35 cellular contexts compared by ENCODE assay signal in genomic region chr1:160196143-160196542, GRCh38. TPM values are rescaled to one million over a fixed set of nuclear protein-coding genes. Genes with fewer than 3 reads are reported as not detected.
"Had no signal": no experiment of that assay in that cellular context is flagged by ENCODE, and none has a peak within 500 bp of the region (broad histone marks: within the 10 kb centered on the region; RNA-seq: fewer than 3 reads in every experiment).

No MANE protein-coding gene starts in this region.

- H3K4me3 Mint-ChIP-seq: activated CD4-positive, alpha-beta T cell treated with anti-CD3 and anti-CD28 coated beads, Interleukin-2, amount 10 ng/mL, durations not matched to agents 24 days and 14 days; activated CD8-positive, alpha-beta T cell treated with anti-CD3 and anti-CD28 coated beads for 36 hours; activated naive CD8-positive, alpha-beta T cell treated with anti-CD3 and anti-CD28 coated beads for 36 hours; activated T-cell treated with anti-CD3 and anti-CD28 coated beads, Interleukin-2, amount 50 U/mL, for 72 hours; activated T-helper 17 cell treated with anti-CD3 and anti-CD28 coated beads, Interleukin-2, amount 50 U/mL, for 72 hours had no signal

- H3K27ac Mint-ChIP-seq: activated CD4-positive, alpha-beta T cell treated with anti-CD3 and anti-CD28 coated beads, Interleukin-2, amount 10 ng/mL, durations not matched to agents 24 days and 14 days; activated CD8-positive, alpha-beta T cell treated with anti-CD3 and anti-CD28 coated beads for 36 hours; activated naive CD8-positive, alpha-beta T cell treated with anti-CD3 and anti-CD28 coated beads for 36 hours; activated T-cell treated with anti-CD3 and anti-CD28 coated beads, Interleukin-2, amount 50 U/mL, for 72 hours; activated T-helper 17 cell treated with anti-CD3 and anti-CD28 coated beads, Interleukin-2, amount 50 U/mL, for 72 hours had no signal

- ATAC-seq: activated CD8-positive, alpha-beta T cell treated with anti-CD3 and anti-CD28 coated beads for 36 hours; activated T-cell treated with anti-CD3 and anti-CD28 coated beads, Interleukin-2, amount 50 U/mL, for 72 hours; activated T-helper 17 cell treated with anti-CD3 and anti-CD28 coated beads, Interleukin-2, amount 50 U/mL, for 72 hours had no signal

- H3K36me3 ChIP-seq: brain microvascular endothelial cell, MG63, WERI-Rb-1 had no signal

- H3K4me2 ChIP-seq: PC-9 had no signal

- H3K36me3 Mint-ChIP-seq: activated naive CD8-positive, alpha-beta T cell treated with anti-CD3 and anti-CD28 coated beads for 36 hours had no signal

- H3K27ac ChIP-seq: brain microvascular endothelial cell, PC-9, WERI-Rb-1 had no signal

- H3K9me3 Mint-ChIP-seq: activated CD4-positive, alpha-beta T cell treated with anti-CD3 and anti-CD28 coated beads, Interleukin-2, amount 10 ng/mL, durations not matched to agents 24 days and 14 days; activated CD8-positive, alpha-beta T cell treated with anti-CD3 and anti-CD28 coated beads for 36 hours; activated naive CD8-positive, alpha-beta T cell treated with anti-CD3 and anti-CD28 coated beads for 36 hours; activated T-cell treated with anti-CD3 and anti-CD28 coated beads, Interleukin-2, amount 50 U/mL, for 72 hours; activated T-helper 17 cell treated with anti-CD3 and anti-CD28 coated beads, Interleukin-2, amount 50 U/mL, for 72 hours had no signal

- H3K4me1 Mint-ChIP-seq: activated CD4-positive, alpha-beta T cell treated with anti-CD3 and anti-CD28 coated beads, Interleukin-2, amount 10 ng/mL, durations not matched to agents 24 days and 14 days; activated naive CD8-positive, alpha-beta T cell treated with anti-CD3 and anti-CD28 coated beads for 36 hours; activated T-helper 17 cell treated with anti-CD3 and anti-CD28 coated beads, Interleukin-2, amount 50 U/mL, for 72 hours had no signal

- H3K27me3 Mint-ChIP-seq: activated CD4-positive, alpha-beta T cell treated with anti-CD3 and anti-CD28 coated beads, Interleukin-2, amount 10 ng/mL, durations not matched to agents 24 days and 14 days; activated naive CD8-positive, alpha-beta T cell treated with anti-CD3 and anti-CD28 coated beads for 36 hours; activated T-helper 17 cell treated with anti-CD3 and anti-CD28 coated beads, Interleukin-2, amount 50 U/mL, for 72 hours had no signal

- H3K27me3 ChIP-seq: brain microvascular endothelial cell, MG63 had no signal

- H3K4me3 ChIP-seq: MG63, PC-9 had no signal

- DNase-seq: activated CD4-positive, alpha-beta T cell treated with anti-CD3 and anti-CD28 coated beads, Interleukin-2, amount 10 ng/mL, durations not matched to agents 24 days and 14 days; activated CD4-positive, alpha-beta T cell treated with anti-CD3 and anti-CD28 coated beads, Interleukin-2, amount 50 U/mL, for 4 hours; activated CD8-positive, alpha-beta T cell treated with anti-CD3 and anti-CD28 coated beads for 36 hours; activated effector memory CD4-positive, alpha-beta T cell treated with anti-CD3 and anti-CD28 coated beads, Interleukin-2, amount 50 U/mL, for 16 hours; activated naive CD4-positive, alpha-beta T cell; activated naive CD4-positive, alpha-beta T cell treated with anti-CD3 and anti-CD28 coated beads, Interleukin-2, amount 50 U/mL, for 16 hours; activated naive CD8-positive, alpha-beta T cell treated with anti-CD3 and anti-CD28 coated beads for 36 hours; activated T-cell treated with anti-CD3 and anti-CD28 coated beads, Interleukin-2, amount 50 U/mL, for 1 hour; activated T-cell treated with anti-CD3 and anti-CD28 coated beads, Interleukin-2, amount 50 U/mL, for 72 hours; amniotic stem cell; aorta; brain microvascular endothelial cell; central memory CD4-positive, alpha-beta T cell; Kasumi-1; MG63; MV-4-11; NCI-H1092; NCI-H1436 treated with DMSO at 0.1 percent for 48 hours; NCI-H1694 treated with DMSO at 0.1 percent for 48 hours; NCI-H2029; NCI-H345; NCI-H524 treated with DMSO at 0.1 percent for 48 hours; NCI-H748 treated with DMSO at 0.1 percent for 48 hours; NK-92 treated with Interleukin-12 subunit alpha and Interleukin-12 subunit beta, amount 100 ng/mL, for 24 hours; PC-9; Right ventricle myocardium superior; SW 1271; T1000; WERI-Rb-1 had no signal

- H3K9me3 ChIP-seq: MG63 had no signal

- H2AFZ ChIP-seq: PC-9 had no signal

RNA-seq across cellular contexts. Expression of gene CASQ1, which starts 5.8 kb away (rescaled TPM):
- total RNA-seq: activated CD4-positive, alpha-beta T cell treated with anti-CD3 and anti-CD28 coated beads, Interleukin-2, amount 10 ng/mL, durations not matched to agents 24 days and 14 days; activated CD8-positive, alpha-beta memory T cell treated with anti-CD3 and anti-CD28 coated beads for 36 hours; activated CD8-positive, alpha-beta T cell treated with anti-CD3 and anti-CD28 coated beads for 36 hours; activated naive CD8-positive, alpha-beta T cell treated with anti-CD3 and anti-CD28 coated beads for 36 hours; activated T-cell treated with anti-CD3 and anti-CD28 coated beads, Interleukin-2, amount 50 U/mL, for 72 hours; activated T-helper 17 cell treated with anti-CD3 and anti-CD28 coated beads, Interleukin-2, amount 50 U/mL, for 72 hours; NCI-H460; OCI-LY7; PC-9; T-helper 1 cell treated with Interleukin-12 subunit alpha and Interleukin-12 subunit beta and Interleukin-4 antibody, amounts not matched to agents 30 ng/mL and 1 ng/mL, for 36 hours had no signal

RNA-seq across cellular contexts. Expression of gene ATP1A4, which starts 44.7 kb away (rescaled TPM):
- total RNA-seq: activated CD4-positive, alpha-beta T cell treated with anti-CD3 and anti-CD28 coated beads, Interleukin-2, amount 10 ng/mL, durations not matched to agents 24 days and 14 days; activated CD8-positive, alpha-beta memory T cell treated with anti-CD3 and anti-CD28 coated beads for 36 hours; activated CD8-positive, alpha-beta T cell treated with anti-CD3 and anti-CD28 coated beads for 36 hours; activated naive CD8-positive, alpha-beta T cell treated with anti-CD3 and anti-CD28 coated beads for 36 hours; activated T-cell treated with anti-CD3 and anti-CD28 coated beads, Interleukin-2, amount 50 U/mL, for 72 hours; NCI-H460; OCI-LY7; PC-9; T-helper 1 cell treated with Interleukin-12 subunit alpha and Interleukin-12 subunit beta and Interleukin-4 antibody, amounts not matched to agents 30 ng/mL and 1 ng/mL, for 36 hours; T-helper 2 cell treated with Interferon-gamma antibody and Interleukin-4, amounts not matched to agents 100 ng/mL and 5 ng/mL, for 36 hours had no signal
